ENCODE assay signal across 8 cellular contexts in the genomic region with DNA sequence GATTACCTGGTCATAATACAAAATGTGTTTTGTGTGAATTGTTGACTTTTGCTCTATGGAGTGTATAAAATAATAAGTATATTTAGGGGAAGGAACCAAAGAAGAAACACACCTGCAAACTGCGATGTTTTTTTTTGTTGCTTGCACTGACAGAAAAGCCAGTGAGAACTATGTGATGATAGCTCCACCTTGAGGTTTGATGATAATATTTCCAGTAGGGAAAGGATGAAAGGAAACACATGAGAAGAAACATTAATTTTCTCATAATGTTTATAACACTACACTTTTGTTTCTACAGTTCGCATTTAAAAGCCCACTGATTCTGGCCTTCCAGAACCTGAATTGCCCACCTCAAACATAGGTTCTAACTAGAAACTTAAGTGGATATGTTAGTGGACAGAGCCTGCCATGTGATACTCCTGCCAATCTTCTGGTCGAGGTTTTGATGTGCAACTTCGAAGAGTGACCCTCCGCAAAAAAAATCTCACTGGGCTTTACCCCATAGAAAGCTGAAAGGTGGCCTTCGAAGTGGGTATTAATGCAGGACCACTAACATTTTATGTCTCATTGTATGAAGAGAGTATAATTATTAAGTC.
A peak's percentile ranks its signal among the peaks of the same experiment; 100 is the strongest.
DNase-seq lines count a peak whose midpoint lies in the region; ATAC-seq, FAIRE-seq and TF ChIP-seq lines count a peak whose summit lies in the region.

No MANE protein-coding gene starts in this region.

- CTCF ChIA-PET in AG04449 (lab: Yijun Ruan, JAX): interaction anchor here (0.6 to 4.7 kb wide), 8 partner anchors 10 to 768 kb away, joined by 3 to 43 read pairs (median 4); no protein-coding TSS in a partner anchor

- no peak for ATAC-seq in GM18909 (IDR thresholded peaks at IDR 0.05; ENCODE audit: poor library complexity, unreplicated experiment)

- no peaks in the 10 kb centered on the region for H3K79me2 ChIP-seq in osteoblast (ENCODE audit: insufficient read depth, low read length)

- H4K20me1 ChIP-seq in osteoblast (ENCODE audit: insufficient read depth, low read length): no peaks in the 10 kb centered on the region

- DNase-seq in AG04449 (ENCODE audit: low read depth, low spot score): no peak
- peak; percentile 8 for DNase-seq in GM20000 (ENCODE audit: low spot score)
- DNase-seq in NCI-H526 treated with DMSO at 0.1 percent for 48 hours (lab: John Stamatoyannopoulos, UW): peak; percentile 68
- peak; percentile 14 to 29 for DNase-seq in dermis microvascular lymphatic vessel endothelial cell (ENCODE audit: low read depth in 2 of 2)
- DNase-seq in osteoblast (ENCODE audit: insufficient read length, low spot score, missing footprints): no peak
- no peak for DNase-seq in T-helper 9 cell
- no peak for DNase-seq in HTR-8/SVneo (ENCODE audit: insufficient read length, low spot score)

- H3K4me2 ChIP-seq in osteoblast (ENCODE audit: insufficient read depth, low read length): no peak overlapping the region

- TF ChIP-seq CTCF in AG04449 (IDR thresholded peaks at IDR 0.05; ENCODE audit: insufficient read depth, low read length, missing control alignments): peak; percentile 32
- TF ChIP-seq CTCF in GM20000 (IDR thresholded peaks at IDR 0.05; ENCODE audit: extremely low read depth, missing control alignments): peak; percentile 22
- peak; percentile 60 for TF ChIP-seq CTCF in osteoblast (IDR thresholded peaks at IDR 0.05; ENCODE audit: extremely low read depth, low read depth, low read length)

- H3K9me3 ChIP-seq in osteoblast (ENCODE audit: low read depth, low read length): no peaks in the 10 kb centered on the region

- no peak overlapping the region for H2AFZ ChIP-seq in osteoblast (ENCODE audit: low read length)

- H3K27ac ChIP-seq in osteoblast (ENCODE audit: low read depth, low read length): no peak overlapping the region

- no peaks in the 10 kb centered on the region for H3K36me3 ChIP-seq in osteoblast (ENCODE audit: insufficient read depth, low read length)

- POLR2A ChIA-PET in AG04449 (lab: Yijun Ruan, JAX): no interaction called here

- peaks cover 30% of the 10 kb centered on the region for H3K27me3 ChIP-seq in osteoblast (ENCODE audit: insufficient read depth, low read length)

- H3K4me3 ChIP-seq in AG04449 (ENCODE audit: low read depth, low read length) (no peak overlapping the region), osteoblast (ENCODE audit: insufficient read depth, low read length) (no peak overlapping the region)

- peaks cover 2% of the 10 kb centered on the region for H3K4me1 ChIP-seq in osteoblast (ENCODE audit: insufficient read depth, low read length)

- FAIRE-seq in HTR-8/SVneo (lab: Jason Lieb, UNC): no peak

Comparison
In these comparisons a context has a peak if more than half of its experiments do, and no peak if none do; other contexts are left out.
1. DNase-seq: peak in GM20000 (single experiment), NCI-H526 treated with DMSO at 0.1 percent for 48 hours (single experiment) and dermis microvascular lymphatic vessel endothelial cell (2 of 2); none in AG04449 (single experiment), osteoblast (single experiment), T-helper 9 cell (single experiment) and HTR-8/SVneo (single experiment).
2. Peak in every context shown above with its lines, with median percentiles within 50 percentile points of each other: CTCF ChIP-seq.